26 cellular contexts compared by ENCODE assay signal in the genomic region with DNA sequence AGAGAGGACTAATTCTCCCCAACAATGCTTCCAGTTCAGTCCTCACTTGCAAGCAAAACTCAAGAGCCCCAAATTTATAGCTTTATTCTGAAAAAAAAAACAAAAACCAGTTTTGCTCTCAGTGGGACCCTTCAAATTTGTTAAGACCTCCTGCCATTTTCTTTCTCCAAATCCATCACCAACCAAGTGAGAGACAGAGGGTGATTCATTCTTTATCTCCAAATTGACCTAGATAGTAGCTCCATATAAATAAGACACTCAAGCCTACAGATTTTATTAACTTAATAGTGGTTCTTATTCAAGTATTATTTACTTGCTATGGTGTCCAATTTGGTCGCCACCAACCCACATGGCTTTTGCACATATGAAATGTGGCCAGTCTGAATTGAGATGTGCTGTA.
"Had no signal": no experiment of that assay in that cellular context is flagged by ENCODE, and none has a peak within 500 bp of the region (broad histone marks: within the 10 kb centered on the region; RNA-seq: fewer than 3 reads in every experiment).

No MANE protein-coding gene starts in this region.

- H3K27me3 ChIP-seq: body of pancreas, cardiac muscle cell, right atrium auricular region, stomach, suprapubic skin, tibial nerve had no signal

- H3K36me3 ChIP-seq: cardiac muscle cell, right atrium auricular region, stomach, suprapubic skin, tibial nerve, WERI-Rb-1 had no signal

- H3K9me3 ChIP-seq: body of pancreas, right atrium auricular region, stomach, suprapubic skin, tibial nerve had no signal

- H3K4me3 Mint-ChIP-seq: activated CD4-positive, alpha-beta T cell treated with anti-CD3 and anti-CD28 coated beads, Interleukin-2, amount 10 ng/mL, durations not matched to agents 7 days and 5 days; activated CD8-positive, alpha-beta memory T cell treated with anti-CD3 and anti-CD28 coated beads, Interleukin-2, amount 10 ng/mL, durations not matched to agents 7 days and 5 days; activated CD8-positive, alpha-beta T cell treated with anti-CD3 and anti-CD28 coated beads for 36 hours; activated naive CD8-positive, alpha-beta T cell treated with anti-CD3 and anti-CD28 coated beads, Interleukin-2, amount 50 U/mL, for 24 hours; activated T-helper 1 cell treated with anti-CD3 and anti-CD28 coated beads, Interleukin-12 subunit alpha, Interleukin-12 subunit beta, Interleukin-2, Interleukin-4 antibody, amounts not matched to agents 30 ng/mL and 10 ng/mL and 1 ng/mL, durations not matched to agents 14 hours and 24 hours and 36 hours; endodermal cell; stimulated activated effector memory CD8-positive, alpha-beta T cell treated with anti-CD3 and anti-CD28 coated beads, Interleukin-12 subunit alpha, Interleukin-12 subunit beta, amount 100 ng/mL, for 72 hours had no signal

- DNase-seq: activated CD4-positive, alpha-beta T cell treated with anti-CD3 and anti-CD28 coated beads, Interleukin-2, amount 10 ng/mL, durations not matched to agents 7 days and 5 days; activated CD4-positive, CD25-positive, alpha-beta regulatory T cell treated with anti-CD3 and anti-CD28 coated beads, Interleukin-2, amount 50 U/mL, for 72 hours; activated CD8-positive, alpha-beta memory T cell treated with anti-CD3 and anti-CD28 coated beads, Interleukin-2, amount 10 ng/mL, durations not matched to agents 7 days and 5 days; activated CD8-positive, alpha-beta T cell treated with anti-CD3 and anti-CD28 coated beads for 36 hours; activated gamma-delta T cell; activated naive CD4-positive, alpha-beta T cell treated with anti-CD3 and anti-CD28 coated beads, Interleukin-2, amount 50 U/mL, for 16 hours; activated naive CD8-positive, alpha-beta T cell treated with anti-CD3 and anti-CD28 coated beads, Interleukin-2, amount 50 U/mL, for 24 hours; activated T-cell treated with anti-CD3 and anti-CD28 coated beads for 4 hours; anterior cingulate cortex; cortex of kidney; endodermal cell; kidney; midbrain; stimulated activated CD4-positive, alpha-beta T cell treated with anti-CD3 and anti-CD28 coated beads, Interleukin-2, amount 100 ng/mL, for 24 hours; WERI-Rb-1 had no signal

- H3K9me3 Mint-ChIP-seq: activated CD4-positive, alpha-beta T cell treated with anti-CD3 and anti-CD28 coated beads, Interleukin-2, amount 10 ng/mL, durations not matched to agents 7 days and 5 days; activated CD8-positive, alpha-beta T cell treated with anti-CD3 and anti-CD28 coated beads for 36 hours; activated naive CD8-positive, alpha-beta T cell treated with anti-CD3 and anti-CD28 coated beads, Interleukin-2, amount 50 U/mL, for 24 hours; activated T-helper 1 cell treated with anti-CD3 and anti-CD28 coated beads, Interleukin-12 subunit alpha, Interleukin-12 subunit beta, Interleukin-2, Interleukin-4 antibody, amounts not matched to agents 30 ng/mL and 10 ng/mL and 1 ng/mL, durations not matched to agents 14 hours and 24 hours and 36 hours; endodermal cell; stimulated activated effector memory CD8-positive, alpha-beta T cell treated with anti-CD3 and anti-CD28 coated beads, Interleukin-12 subunit alpha, Interleukin-12 subunit beta, amount 100 ng/mL, for 72 hours had no signal

- H3K27ac Mint-ChIP-seq: activated CD4-positive, alpha-beta T cell treated with anti-CD3 and anti-CD28 coated beads, Interleukin-2, amount 10 ng/mL, durations not matched to agents 7 days and 5 days; activated CD8-positive, alpha-beta memory T cell treated with anti-CD3 and anti-CD28 coated beads, Interleukin-2, amount 10 ng/mL, durations not matched to agents 7 days and 5 days; activated CD8-positive, alpha-beta T cell treated with anti-CD3 and anti-CD28 coated beads for 36 hours; activated naive CD8-positive, alpha-beta T cell treated with anti-CD3 and anti-CD28 coated beads, Interleukin-2, amount 50 U/mL, for 24 hours; activated T-helper 1 cell treated with anti-CD3 and anti-CD28 coated beads, Interleukin-12 subunit alpha, Interleukin-12 subunit beta, Interleukin-2, Interleukin-4 antibody, amounts not matched to agents 30 ng/mL and 10 ng/mL and 1 ng/mL, durations not matched to agents 14 hours and 24 hours and 36 hours; endodermal cell; progenitor cell of endocrine pancreas; stimulated activated effector memory CD8-positive, alpha-beta T cell treated with anti-CD3 and anti-CD28 coated beads, Interleukin-12 subunit alpha, Interleukin-12 subunit beta, amount 100 ng/mL, for 72 hours had no signal

- H3K4me3 ChIP-seq: body of pancreas, cardiac muscle cell, lung, right atrium auricular region, stomach, suprapubic skin, tibial nerve had no signal

- H3K4me1 Mint-ChIP-seq: activated CD4-positive, alpha-beta T cell treated with anti-CD3 and anti-CD28 coated beads, Interleukin-2, amount 10 ng/mL, durations not matched to agents 7 days and 5 days; activated CD8-positive, alpha-beta memory T cell treated with anti-CD3 and anti-CD28 coated beads, Interleukin-2, amount 10 ng/mL, durations not matched to agents 7 days and 5 days; activated naive CD8-positive, alpha-beta T cell treated with anti-CD3 and anti-CD28 coated beads, Interleukin-2, amount 50 U/mL, for 24 hours; stimulated activated effector memory CD8-positive, alpha-beta T cell treated with anti-CD3 and anti-CD28 coated beads, Interleukin-12 subunit alpha, Interleukin-12 subunit beta, amount 100 ng/mL, for 72 hours had no signal

- H3K36me3 Mint-ChIP-seq: activated CD8-positive, alpha-beta memory T cell treated with anti-CD3 and anti-CD28 coated beads, Interleukin-2, amount 10 ng/mL, durations not matched to agents 7 days and 5 days; stimulated activated effector memory CD8-positive, alpha-beta T cell treated with anti-CD3 and anti-CD28 coated beads, Interleukin-12 subunit alpha, Interleukin-12 subunit beta, amount 100 ng/mL, for 72 hours had no signal

- H3K27ac ChIP-seq: body of pancreas, cardiac muscle cell, epithelial cell of prostate, suprapubic skin, WERI-Rb-1 had no signal

- ATAC-seq: activated CD8-positive, alpha-beta memory T cell treated with anti-CD3 and anti-CD28 coated beads, Interleukin-2, amount 10 ng/mL, durations not matched to agents 7 days and 5 days; activated CD8-positive, alpha-beta T cell treated with anti-CD3 and anti-CD28 coated beads for 36 hours; activated naive CD8-positive, alpha-beta T cell treated with anti-CD3 and anti-CD28 coated beads, Interleukin-2, amount 50 U/mL, for 24 hours; stimulated activated effector memory CD8-positive, alpha-beta T cell treated with anti-CD3 and anti-CD28 coated beads, Interleukin-12 subunit alpha, Interleukin-12 subunit beta, amount 100 ng/mL, for 72 hours had no signal
